19 cellular contexts compared by ENCODE assay signal in the genomic region with DNA sequence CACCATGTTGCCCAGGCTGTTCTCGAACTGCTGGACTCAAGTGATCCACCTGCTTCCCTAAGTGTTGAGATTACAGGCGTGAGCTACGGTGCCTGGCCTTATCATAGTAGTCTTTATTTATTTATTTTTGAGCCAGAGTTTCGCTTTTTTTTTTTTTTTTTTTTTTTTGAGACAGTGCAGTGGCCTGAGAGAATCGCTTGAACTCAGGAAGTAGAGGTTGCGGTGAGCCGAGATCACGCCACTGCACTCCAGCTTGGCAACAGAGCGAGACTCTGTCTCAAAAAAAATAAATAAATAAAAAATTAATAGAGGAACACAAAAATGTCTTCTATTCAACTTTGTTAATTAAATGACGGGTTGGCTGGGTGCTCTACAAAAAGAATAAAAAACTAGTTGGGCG. TPM values are rescaled to one million over a fixed set of nuclear protein-coding genes. Genes with fewer than 3 reads are reported as not detected.
DNase-seq lines count a peak whose midpoint lies in the region; ATAC-seq, FAIRE-seq and TF ChIP-seq lines count a peak whose summit lies in the region.
"Had no signal": no experiment of that assay in that cellular context is flagged by ENCODE, and none has a peak within 500 bp of the region (broad histone marks: within the 10 kb centered on the region; RNA-seq: fewer than 3 reads in every experiment).

No MANE protein-coding gene starts in this region.

- POLR2A ChIA-PET in CD4-positive, alpha-beta T cell (lab: Charles Lee) = interaction anchor here (0.6 to 1.3 kb wide), 5 partner anchors 8 to 1960 kb away, joined by 3 to 8 read pairs (median 3); partner anchors contain the start of gene MAPRE1
- POLR2A ChIA-PET in CD8-positive, alpha-beta memory T cell (lab: Charles Lee) = interaction anchor here (0.6 to 0.7 kb wide), 2 partner anchors 8 to 94 kb away, joined by 6 to 7 read pairs; no protein-coding TSS in a partner anchor

- H3K36me3 ChIP-seq in CD8-positive, alpha-beta memory T cell (ENCODE audit: insufficient read depth, low read length) = peaks cover 27% of the 10 kb centered on the region
- H3K36me3 ChIP-seq: breast epithelium had no signal

- H3K9me3 ChIP-seq in CD4-positive, alpha-beta T cell (ENCODE audit: control insufficient read depth, low read length) = no peaks in the 10 kb centered on the region
- H3K9me3 ChIP-seq in CD8-positive, alpha-beta memory T cell (ENCODE audit: low read length) = no peaks in the 10 kb centered on the region
- H3K9me3 ChIP-seq: breast epithelium, left lung, pancreas, vagina had no signal

- no peak for FAIRE-seq in GM12891 (lab: Jason Lieb, UNC)
- FAIRE-seq: D721Med, pancreas had no signal

- no peak overlapping the region for H3K4me3 ChIP-seq in CD8-positive, alpha-beta memory T cell (ENCODE audit: low read length)
- H3K4me3 ChIP-seq: breast epithelium, dorsolateral prefrontal cortex, left lung, pancreas, vagina had no signal

- CTCF ChIA-PET in CD4-positive, alpha-beta T cell (lab: Charles Lee) = no interaction called here
- CTCF ChIA-PET in CD8-positive, alpha-beta memory T cell (lab: Charles Lee) = interaction anchor here (0.7 kb wide), 1 partner anchor 70 kb away, joined by 4 read pairs; no protein-coding TSS in a partner anchor

- no peaks in the 10 kb centered on the region for H3K27me3 Mint-ChIP-seq in CD4-positive, alpha-beta T cell
- no peaks in the 10 kb centered on the region for H3K27me3 Mint-ChIP-seq in CD8-positive, alpha-beta memory T cell
- H3K27me3 Mint-ChIP-seq in activated naive CD8-positive, alpha-beta T cell treated with anti-CD3 and anti-CD28 coated beads for 36 hours = no peaks in the 10 kb centered on the region
- H3K27me3 Mint-ChIP-seq in natural killer cell (ENCODE audit: low read depth in 2 of 2) = no peaks in the 10 kb centered on the region

- H3K27ac ChIP-seq in CD4-positive, alpha-beta T cell (ENCODE audit: low read depth, low read length) = no peak overlapping the region
- H3K27ac ChIP-seq in CD8-positive, alpha-beta memory T cell (ENCODE audit: low read depth, low read length) = no peak overlapping the region
- H3K27ac ChIP-seq: breast epithelium, left lung, pancreas, RWPE1, vagina had no signal

- H3K4me1 ChIP-seq in CD8-positive, alpha-beta memory T cell (ENCODE audit: insufficient read depth, low read length) = peaks cover 30% of the 10 kb centered on the region
- H3K4me1 ChIP-seq: breast epithelium had no signal

- peak overlapping the region; percentile 53 for H3K4me3 Mint-ChIP-seq in CD4-positive, alpha-beta T cell
- H3K4me3 Mint-ChIP-seq in CD8-positive, alpha-beta memory T cell = peak overlapping the region in 4 of 7 donors; percentile 46 to 76 (median 69)
- peak overlapping the region; percentile 23 for H3K4me3 Mint-ChIP-seq in activated naive CD8-positive, alpha-beta T cell treated with anti-CD3 and anti-CD28 coated beads for 36 hours
- H3K4me3 Mint-ChIP-seq in natural killer cell = peak overlapping the region; percentile 61

- no peak for TF ChIP-seq CTCF in CD4-positive, alpha-beta T cell (IDR thresholded peaks at IDR 0.05)
- TF ChIP-seq CTCF in natural killer cell (IDR thresholded peaks at IDR 0.05) = no peak

- H3K9me3 Mint-ChIP-seq in CD4-positive, alpha-beta T cell = no peaks in the 10 kb centered on the region
- no peaks in the 10 kb centered on the region for H3K9me3 Mint-ChIP-seq in CD8-positive, alpha-beta memory T cell
- H3K9me3 Mint-ChIP-seq in activated naive CD8-positive, alpha-beta T cell treated with anti-CD3 and anti-CD28 coated beads for 36 hours = no peaks in the 10 kb centered on the region
- no peaks in the 10 kb centered on the region for H3K9me3 Mint-ChIP-seq in natural killer cell

- peak overlapping the region; percentile 77 for H3K27ac Mint-ChIP-seq in CD4-positive, alpha-beta T cell
- H3K27ac Mint-ChIP-seq in CD8-positive, alpha-beta memory T cell = peak overlapping the region in 7 of 8 donors; percentile 53 to 95 (median 75)
- H3K27ac Mint-ChIP-seq in activated naive CD8-positive, alpha-beta T cell treated with anti-CD3 and anti-CD28 coated beads for 36 hours = peak overlapping the region; percentile 69
- peak overlapping the region; percentile 72 to 76 for H3K27ac Mint-ChIP-seq in natural killer cell

- H3K36me3 Mint-ChIP-seq in CD4-positive, alpha-beta T cell (ENCODE audit: low read depth) = peaks cover 87% of the 10 kb centered on the region
- H3K36me3 Mint-ChIP-seq in CD8-positive, alpha-beta memory T cell = peaks cover 10 to 86% (median 17%) of the 10 kb centered on the region in 3 donors
- peaks cover 44% of the 10 kb centered on the region for H3K36me3 Mint-ChIP-seq in activated naive CD8-positive, alpha-beta T cell treated with anti-CD3 and anti-CD28 coated beads for 36 hours
- H3K36me3 Mint-ChIP-seq in natural killer cell = peaks cover 8% of the 10 kb centered on the region

- ATAC-seq in CD4-positive, alpha-beta T cell (ENCODE audit: poor library complexity) = peak; percentile 62
- ATAC-seq in natural killer cell = peak; percentile 70 to 85 (median 81)
- ATAC-seq in HG03460 (IDR thresholded peaks at IDR 0.05; ENCODE audit: unreplicated experiment) = no peak
- no peak for ATAC-seq in esophagus mucosa

- H3K4me1 Mint-ChIP-seq in CD4-positive, alpha-beta T cell (ENCODE audit: low read depth) = peaks cover 75% of the 10 kb centered on the region
- peaks cover 38 to 71% (median 52%) of the 10 kb centered on the region in 3 donors for H3K4me1 Mint-ChIP-seq in CD8-positive, alpha-beta memory T cell
- H3K4me1 Mint-ChIP-seq in activated naive CD8-positive, alpha-beta T cell treated with anti-CD3 and anti-CD28 coated beads for 36 hours = peaks cover 48% of the 10 kb centered on the region
- H3K4me1 Mint-ChIP-seq in natural killer cell = peaks cover 42 to 57% of the 10 kb centered on the region in 2 donors

- TF ChIP-seq POLR2A in GM12891 (IDR thresholded peaks at IDR 0.05; ENCODE audit: low read depth, low read length) = no peak

- H3K27me3 ChIP-seq in CD4-positive, alpha-beta T cell (ENCODE audit: control insufficient read depth, insufficient read depth, low read length) = no peaks in the 10 kb centered on the region
- no peaks in the 10 kb centered on the region for H3K27me3 ChIP-seq in CD8-positive, alpha-beta memory T cell (ENCODE audit: insufficient read depth, low read length, poor library complexity, severe bottlenecking)
- H3K27me3 ChIP-seq: breast epithelium, dorsolateral prefrontal cortex, left lung, pancreas, vagina had no signal

- DNase-seq in CD4-positive, alpha-beta T cell = peak in 1 of 10 experiments; percentile 21
- peak in 4 of 5 donors; percentile 10 to 53 (median 30) for DNase-seq in CD8-positive, alpha-beta memory T cell
- DNase-seq in activated naive CD8-positive, alpha-beta T cell treated with anti-CD3 and anti-CD28 coated beads for 36 hours = peak; percentile 29
- DNase-seq in natural killer cell = peak; percentile 36
- DNase-seq in GM12891 (ENCODE audit: insufficient read length, low spot score) = no peak
- DNase-seq: AML-193; dorsolateral prefrontal cortex; HCEC 1CT; left lung; NCI-H2081 treated with DMSO at 0.1 percent for 48 hours; NCI-H524; pancreas; stimulated activated CD4-positive, alpha-beta T cell treated with anti-CD3 and anti-CD28 coated beads, Interleukin-2, amount 100 ng/mL, for 24 hours had no signal

- intact Hi-C loops in CD4-positive, alpha-beta T cell (cut with DNase I, micrococcal nuclease) = loop anchor here (2.0 to 5.0 kb wide), 2 partner anchors 14 to 40 kb away; no protein-coding TSS in a partner anchor
- intact Hi-C loops in natural killer cell (cut with micrococcal nuclease) = no loop called here

TF ChIP-seq in GM12891, 5 proteins besides CTCF, POLR2A, EP300 and RAD21:
- TF ChIP-seq PAX5 (IDR thresholded peaks at IDR 0.05; ENCODE audit: insufficient read depth, low read length, severe bottlenecking) = no peak
- TF ChIP-seq SPI1 (IDR thresholded peaks at IDR 0.05; ENCODE audit: low read depth, low read length) = no peak
- no peak for TF ChIP-seq TAF1 (IDR thresholded peaks at IDR 0.05; ENCODE audit: low read depth, low read length)
- no peak for TF ChIP-seq POU2F2 (IDR thresholded peaks at IDR 0.05; ENCODE audit: low read depth, low read length)
- TF ChIP-seq POLR2AphosphoS5 (IDR thresholded peaks at IDR 0.05; ENCODE audit: low read depth, low read length) = no peak
TF ChIP-seq in GM12891: peak in this region for 0.

RNA-seq across cellular contexts. Expression of gene MAPRE1, which starts 12.9 kb away (rescaled TPM):
- 100 to 1,000 TPM; 130 TPM for total RNA-seq in CD4-positive, alpha-beta T cell
- total RNA-seq in CD8-positive, alpha-beta memory T cell = 100 to 1,000 TPM; 154 to 159 TPM
- 96.3 TPM for polyA plus RNA-seq in CD8-positive, alpha-beta memory T cell
- total RNA-seq in activated naive CD8-positive, alpha-beta T cell treated with anti-CD3 and anti-CD28 coated beads for 36 hours = 100 to 1,000 TPM; 154 to 156 TPM
- total RNA-seq in natural killer cell (100 to 1,000 TPM; 133 to 139 (median 137) TPM), esophagus mucosa (49.2 TPM)
- 103 TPM for polyA plus RNA-seq in GM12891 (2012; ENCODE audit: low read depth, missing spikeins)

RNA-seq across cellular contexts. Expression of gene EFCAB8, which starts 26.1 kb away (rescaled TPM):
- total RNA-seq in CD4-positive, alpha-beta T cell = 1 to 10 TPM in 1 of 2 experiments, under 1 TPM in 1; 0.81 to 2.5 TPM
- under 1 TPM; 0.35 to 0.69 TPM for total RNA-seq in CD8-positive, alpha-beta memory T cell
- polyA plus RNA-seq in CD8-positive, alpha-beta memory T cell = not detected
- total RNA-seq in activated naive CD8-positive, alpha-beta T cell treated with anti-CD3 and anti-CD28 coated beads for 36 hours = under 1 TPM; 0.27 to 0.56 TPM
- total RNA-seq in natural killer cell = 1 to 10 TPM; 1.2 to 2.9 (median 2.3) TPM
- total RNA-seq in esophagus mucosa = 0.48 TPM
- polyA plus RNA-seq in GM12891 (2012; ENCODE audit: low read depth, missing spikeins) = 0.03 TPM
- total RNA-seq: vagina had no signal

Comparison
In these comparisons a context has a peak if more than half of its experiments do, and no peak if none do; other contexts are left out.
1. ATAC-seq: peak in CD4-positive, alpha-beta T cell (single experiment) and natural killer cell (3 of 3); none in HG03460 (single experiment) and esophagus mucosa (single experiment).
2. Peak in every context shown above with its lines, with median percentiles within 50 percentile points of each other: H3K27ac Mint-ChIP-seq and H3K4me3 Mint-ChIP-seq.